11 cellular contexts compared by ENCODE assay signal in the genomic region with DNA sequence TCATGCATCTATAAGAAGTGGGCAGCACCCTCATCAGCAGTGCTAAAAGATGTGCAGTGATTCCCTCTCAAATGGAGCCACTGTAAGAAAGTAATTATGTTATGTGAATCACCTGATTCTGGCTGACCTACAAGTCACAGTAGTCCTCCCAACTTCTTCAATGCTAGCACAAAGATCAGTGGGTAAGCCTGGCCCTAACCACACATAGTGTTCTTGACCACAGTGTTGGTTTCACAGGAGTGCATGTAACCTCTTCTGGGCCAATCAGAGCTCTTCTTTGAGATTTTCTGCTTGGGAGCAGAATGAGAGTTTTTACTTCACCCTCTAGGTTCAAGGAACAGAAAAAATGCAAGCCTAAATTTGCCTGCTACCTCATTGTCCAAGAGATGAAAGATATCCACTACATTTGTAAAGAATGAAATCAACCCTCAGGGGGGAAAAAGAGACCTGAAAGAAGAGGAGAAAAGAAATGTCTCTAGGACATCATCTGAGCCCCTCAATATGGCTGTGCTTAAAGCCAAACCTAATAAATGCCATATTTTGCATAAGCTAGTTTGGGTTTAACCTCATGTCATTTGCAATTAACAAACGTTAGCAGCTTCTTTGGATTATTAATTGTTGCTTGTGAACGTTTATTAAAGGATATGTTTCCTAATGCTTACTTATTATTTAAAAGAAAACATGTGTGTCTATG.
A peak's percentile ranks its signal among the peaks of the same experiment; 100 is the strongest.
DNase-seq lines count a peak whose midpoint lies in the region; ATAC-seq, FAIRE-seq and TF ChIP-seq lines count a peak whose summit lies in the region.
"Had no signal": no experiment of that assay in that cellular context is flagged by ENCODE, and none has a peak within 500 bp of the region (broad histone marks: within the 10 kb centered on the region; RNA-seq: fewer than 3 reads in every experiment).

No MANE protein-coding gene starts in this region.

- TF ChIP-seq CTCF in H1 (IDR thresholded peaks at IDR 0.05; ENCODE audit: control extremely low read depth in 1 of 3, insufficient read depth in 1 of 3, low read depth in 1 of 3, low read length in 3 of 3) = no peak
- no peak for TF ChIP-seq CTCF in osteocyte (IDR thresholded peaks at IDR 0.05)

- no peaks in the 10 kb centered on the region for H4K20me1 ChIP-seq in H1 (replicated peaks in 1 of 2; ENCODE audit: control insufficient read depth in 1 of 2, insufficient read depth in 2 of 2, low read length in 2 of 2)

- no peak overlapping the region for H4K5ac ChIP-seq in H1 (ENCODE audit: insufficient read length, low read depth, low read length)

- no peaks in the 10 kb centered on the region for H3K36me3 ChIP-seq in H1 (ENCODE audit: control insufficient read depth in 2 of 4, insufficient read depth in 4 of 4, low read length in 3 of 4)

- 0 out of 2 replicates have a peak overlapping the region, but pooled peaks have one; percentile 31 for H2AFZ ChIP-seq in H1 (ENCODE audit: low read length)
- H2AFZ ChIP-seq: parathyroid adenoma had no signal

- no peaks in the 10 kb centered on the region for H3K79me1 ChIP-seq in H1 (ENCODE audit: low read depth, low read length)

- H3K27ac ChIP-seq in H1 (ENCODE audit: low read depth, low read length) = no peak overlapping the region
- H3K27ac ChIP-seq: parathyroid adenoma had no signal

- H3K9me3 ChIP-seq in H1 (ENCODE audit: insufficient read depth in 2 of 2, low read depth in 1 of 2, low read length in 1 of 2) = no peaks in the 10 kb centered on the region

- no peak overlapping the region for H2BK120ac ChIP-seq in H1 (replicated peaks; ENCODE audit: low read depth, low read length)

- no peak overlapping the region for H2BK12ac ChIP-seq in H1 (ENCODE audit: low read depth, low read length)

- H3K4me3 Mint-ChIP-seq in osteocyte (ENCODE audit: unreplicated experiment) = no peak overlapping the region

- no peaks in the 10 kb centered on the region for H3K4me1 ChIP-seq in H1 (replicated peaks in 1 of 4; ENCODE audit: control insufficient read depth in 3 of 4, insufficient read depth in 4 of 4, low read length in 3 of 4)
- H3K4me1 ChIP-seq: parathyroid adenoma had no signal

- H3K14ac ChIP-seq in H1 (ENCODE audit: insufficient read length) = no peak overlapping the region

- TF ChIP-seq EP300 in H1 (IDR thresholded peaks at IDR 0.05; ENCODE audit: borderline replicate concordance in 1 of 2, low read depth in 2 of 2, low read length in 2 of 2) = no peak

- H3K36me3 Mint-ChIP-seq in osteocyte (ENCODE audit: unreplicated experiment) = peaks cover 2% of the 10 kb centered on the region

- H3K4me3 ChIP-seq in H1 (ENCODE audit: extremely low read depth in 1 of 4, insufficient read depth in 2 of 4, low read depth in 3 of 4, low read length in 4 of 4) = no peak overlapping the region

- H3K18ac ChIP-seq in H1 (ENCODE audit: extremely low read depth, low read length) = no peak overlapping the region

- H3K27ac Mint-ChIP-seq in osteocyte (ENCODE audit: unreplicated experiment) = no peak overlapping the region

- H4K91ac ChIP-seq in H1 (replicated peaks; ENCODE audit: insufficient read length, low read length) = no peak overlapping the region

- no peak overlapping the region for H2BK5ac ChIP-seq in H1 (ENCODE audit: low read depth, low read length)

- CTCF ChIA-PET in H1 (lab: Charles Lee; ENCODE audit: partially characterized antibody) = interaction anchor here (0.8 to 1.9 kb wide), 8 partner anchors 18 to 354 kb away, joined by 3 to 5 read pairs (median 3); no protein-coding TSS in a partner anchor

- no peak overlapping the region for H3K4me2 ChIP-seq in H1 (ENCODE audit: insufficient read depth in 1 of 2, low read depth in 2 of 2, low read length in 2 of 2)

- no peak for TF ChIP-seq RAD21 in H1 (IDR thresholded peaks at IDR 0.05 in 1 of 2, conservative IDR thresholded peaks at IDR 0.05 in 1 of 2; ENCODE audit: low read depth in 2 of 2, low read length in 2 of 2)

- no peaks in the 10 kb centered on the region for H3K4me1 Mint-ChIP-seq in osteocyte (ENCODE audit: unreplicated experiment)

- H3K23ac ChIP-seq in H1 (ENCODE audit: insufficient read length) = no peak overlapping the region

- H3K27me3 Mint-ChIP-seq in osteocyte (ENCODE audit: unreplicated experiment) = peaks cover 49% of the 10 kb centered on the region

- H3K23me2 ChIP-seq in H1 (ENCODE audit: low read depth, low read length) = no peaks in the 10 kb centered on the region

- no peak overlapping the region for H2AK5ac ChIP-seq in H1 (ENCODE audit: low read depth, low read length)

- H3K27me3 ChIP-seq in H1 (replicated peaks in 1 of 4; ENCODE audit: control insufficient read depth in 3 of 4, extremely low read depth in 1 of 4, insufficient read depth in 3 of 4, low read length in 3 of 4) = no peaks in the 10 kb centered on the region

- H3K9me3 Mint-ChIP-seq in osteocyte (ENCODE audit: unreplicated experiment) = peaks cover 4% of the 10 kb centered on the region

- H2BK20ac ChIP-seq in H1 (ENCODE audit: low read length) = no peak overlapping the region

- DNase-seq in H1 (ENCODE audit: low read depth in 1 of 2, low spot score in 2 of 2) = no peak
- no peak for DNase-seq in NCI-H1436 (lab: John Stamatoyannopoulos, UW)
- no peak for DNase-seq in osteocyte (ENCODE audit: extremely low spot score, unreplicated experiment)
- DNase-seq in superior temporal gyrus (ENCODE audit: extremely low spot score) = no peak
- no peak for DNase-seq in stimulated activated CD4-positive, alpha-beta T cell treated with anti-CD3 and anti-CD28 coated beads, Interleukin-2, amount 100 ng/mL, for 48 hours
- DNase-seq: activated CD4-positive, alpha-beta T cell treated with anti-CD3 and anti-CD28 coated beads for 1 hour; NCI-H748 treated with DMSO at 0.1 percent for 48 hours had no signal

- FAIRE-seq in H1 (lab: Jason Lieb, UNC) = no peak

- H4K8ac ChIP-seq in H1 (ENCODE audit: extremely low read depth, insufficient read depth, low read length) = no peak overlapping the region

- no peak for TF ChIP-seq POLR2A in H1 (IDR thresholded peaks at IDR 0.05; ENCODE audit: control extremely low read depth in 1 of 2, low read depth in 2 of 2, low read length in 2 of 2)

- ATAC-seq in GM18870 (IDR thresholded peaks at IDR 0.05; ENCODE audit: unreplicated experiment) (peak; percentile 99), GM21723 (IDR thresholded peaks at IDR 0.05; ENCODE audit: unreplicated experiment) (peak; percentile 99), HG03439 (IDR thresholded peaks at IDR 0.05; ENCODE audit: unreplicated experiment) (peak; percentile 99)

- POLR2A ChIA-PET in H1 (lab: Charles Lee; ENCODE audit: partially characterized antibody) = no interaction called here

- H2BK15ac ChIP-seq in H1 (ENCODE audit: low read length) = no peak overlapping the region

- H3K79me2 ChIP-seq in H1 (ENCODE audit: control insufficient read depth in 1 of 2, insufficient read depth in 2 of 2, low read length in 2 of 2) = no peaks in the 10 kb centered on the region
- H3K79me2 ChIP-seq: parathyroid adenoma had no signal

- no peak overlapping the region for H3K56ac ChIP-seq in H1 (replicated peaks; ENCODE audit: insufficient read length, low read depth, low read length)

- H3K9ac ChIP-seq in H1 (replicated peaks in 1 of 4; ENCODE audit: extremely low read depth in 1 of 4, low read depth in 3 of 4, low read length in 3 of 4) = no peak overlapping the region
- H3K9ac ChIP-seq: parathyroid adenoma had no signal

- no peak overlapping the region for H3K4ac ChIP-seq in H1 (replicated peaks; ENCODE audit: insufficient read length, low read depth, low read length)

- WGBS in H1 (ENCODE audit: extremely low coverage in 1 of 2, insufficient coverage in 1 of 2, insufficient read length in 1 of 2, insufficient replicate concordance in 2 of 2, low coverage in 1 of 2, low lambda C conversion rate in 2 of 2, missing lambda C conversion rate in 1 of 2), 2 experiments = 63% methylated on average over 2 of the region's 2 CpGs; no CpG with 5 or more reads in 1 of the 2 experiments

TF ChIP-seq in H1, 55 proteins besides CTCF, POLR2A, EP300 and RAD21 (continues in another document):
- TF ChIP-seq RBBP5 (IDR thresholded peaks at IDR 0.05; ENCODE audit: borderline replicate concordance, low read depth, low read length) (no peak), FOSL1 (IDR thresholded peaks at IDR 0.05; ENCODE audit: insufficient read depth, low read depth, low read length) (no peak), SP1 (IDR thresholded peaks at IDR 0.05; ENCODE audit: low read depth, low read length) (no peak), SRF (IDR thresholded peaks at IDR 0.05; ENCODE audit: low read depth, low read length) (no peak), ATF2 (IDR thresholded peaks at IDR 0.05; ENCODE audit: low read length) (no peak), SIRT6 (IDR thresholded peaks at IDR 0.05; ENCODE audit: low read length) (no peak), NRF1 (IDR thresholded peaks at IDR 0.05; ENCODE audit: low read depth, low read length) (no peak), PHF8 (conservative IDR thresholded peaks at IDR 0.05; ENCODE audit: low read depth, low read length) (no peak), GTF2F1 (IDR thresholded peaks at IDR 0.05; ENCODE audit: borderline replicate concordance, low read depth, low read length) (no peak), RXRA (IDR thresholded peaks at IDR 0.05; ENCODE audit: insufficient read depth, low read depth, low read length) (no peak), EGR1 (IDR thresholded peaks at IDR 0.05; ENCODE audit: borderline replicate concordance, low read depth, low read length) (no peak), RFX5 (IDR thresholded peaks at IDR 0.05; ENCODE audit: borderline replicate concordance, low read depth, low read length) (no peak), POLR2AphosphoS5 (IDR thresholded peaks at IDR 0.05; ENCODE audit: low read depth, low read length) (no peak), SUZ12 (IDR thresholded peaks at IDR 0.05; ENCODE audit: low read length) (no peak), E2F6 (IDR thresholded peaks at IDR 0.05) (no peak), ZNF274 (IDR thresholded peaks at IDR 0.05; ENCODE audit: borderline replicate concordance, extremely low read depth, low read length) (no peak)
